1 cellular context compared by ENCODE assay signal in genomic region chr19:28602675-28603298, GRCh38.
TF ChIP-seq lines count a peak whose summit lies in the region.

No MANE protein-coding gene starts in this region.

TF ChIP-seq in K562, 482 proteins besides CTCF, POLR2A, EP300 and RAD21 (continued from another document):
- no peak for TF ChIP-seq USF1 (CRISPR knock-in tag; IDR thresholded peaks at IDR 0.05)
TF ChIP-seq in K562: peak in this region for 36.
